ENCODE assay signal across 15 cellular contexts in the genomic region with DNA sequence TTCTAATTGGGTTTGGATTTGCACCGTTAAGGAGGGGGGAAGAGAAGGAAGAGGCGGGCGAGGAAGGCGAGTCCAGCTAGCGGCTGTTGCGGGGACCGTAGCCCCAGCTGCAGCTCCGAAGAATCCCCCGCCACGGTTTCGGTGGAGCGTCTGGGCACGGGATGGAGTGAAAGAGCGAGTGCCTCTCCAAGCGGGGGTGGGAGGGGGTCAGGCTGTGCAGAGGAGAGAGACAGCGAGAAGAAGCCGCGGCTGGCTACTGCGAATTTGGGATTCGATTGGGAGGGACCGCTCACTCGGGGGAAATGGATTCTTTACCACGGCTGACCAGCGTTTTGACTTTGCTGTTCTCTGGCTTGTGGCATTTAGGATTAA. TPM values are rescaled to one million over a fixed set of nuclear protein-coding genes. Genes with fewer than 3 reads are reported as not detected.
DNase-seq lines count a peak whose midpoint lies in the region; ATAC-seq and TF ChIP-seq lines count a peak whose summit lies in the region.
"Had no signal": no experiment of that assay in that cellular context is flagged by ENCODE, and none has a peak within 500 bp of the region (broad histone marks: within the 10 kb centered on the region; RNA-seq: fewer than 3 reads in every experiment).

No MANE protein-coding gene starts in this region.

- no peak for TF ChIP-seq CTCF in WERI-Rb-1 (IDR thresholded peaks at IDR 0.05; ENCODE audit: low read depth, low read length)
- no peak for TF ChIP-seq CTCF in parathyroid adenoma (IDR thresholded peaks at IDR 0.05)
- TF ChIP-seq CTCF in HFFc6 (IDR thresholded peaks at IDR 0.05): no peak

- H3K9me3 Mint-ChIP-seq in activated CD8-positive, alpha-beta memory T cell treated with anti-CD3 and anti-CD28 coated beads, Interleukin-2, amount 10 ng/mL, durations not matched to agents 7 days and 5 days (ENCODE audit: low read depth): no peaks in the 10 kb centered on the region
- no peaks in the 10 kb centered on the region; the same call in 1 of the 2 replicates for H3K9me3 Mint-ChIP-seq in HFFc6
- H3K9me3 Mint-ChIP-seq: activated B cell treated with CpG ODN at 0.5 μM for 24 hours had no signal

- no CpG with 5 or more reads among the region's 24 CpGs for WGBS in iPS DF 6.9 (ENCODE audit: insufficient coverage, insufficient read length)
- whole genome bisulfite sequencing in GM23248 (ENCODE audit: low coverage in 1 of 2, low lambda C conversion rate in 2 of 2, missing lambda C conversion rate in 2 of 2), 2 experiments: 6 to 7% methylated on average over 21 to 24 of the region's 24 CpGs

- H3K36me3 ChIP-seq in H7 (replicated peaks; ENCODE audit: control insufficient read depth, insufficient read depth, low read length) (no peaks in the 10 kb centered on the region), WERI-Rb-1 (no peaks in the 10 kb centered on the region), iPS DF 6.9 (ENCODE audit: control insufficient read depth, insufficient read depth, low read length) (no peaks in the 10 kb centered on the region), parathyroid adenoma (ENCODE audit: control insufficient read depth, insufficient read depth, low read length) (no peaks in the 10 kb centered on the region), GM23248 (ENCODE audit: low read depth) (no peaks in the 10 kb centered on the region)

- H3K36me3 Mint-ChIP-seq in activated CD8-positive, alpha-beta memory T cell treated with anti-CD3 and anti-CD28 coated beads, Interleukin-2, amount 10 ng/mL, durations not matched to agents 7 days and 5 days: no peaks in the 10 kb centered on the region
- no peaks in the 10 kb centered on the region for H3K36me3 Mint-ChIP-seq in HFFc6 (ENCODE audit: low read depth)

- no peak overlapping the region for H3K4me3 Mint-ChIP-seq in activated CD8-positive, alpha-beta memory T cell treated with anti-CD3 and anti-CD28 coated beads, Interleukin-2, amount 10 ng/mL, durations not matched to agents 7 days and 5 days
- H3K4me3 Mint-ChIP-seq in HFFc6: no peak overlapping the region
- H3K4me3 Mint-ChIP-seq: activated B cell treated with CpG ODN at 0.5 μM for 24 hours had no signal

- H2AFZ ChIP-seq in parathyroid adenoma (peak overlapping the region; percentile 62), GM23248 (no peak overlapping the region)

- DNase-seq in H7 (no peak), WERI-Rb-1 (no peak), iPS DF 6.9 (ENCODE audit: low read depth, low spot score) (no peak), HFFc6 (no peak), GM23248 (no peak)
- no peak for DNase-seq in activated CD8-positive, alpha-beta memory T cell treated with anti-CD3 and anti-CD28 coated beads, Interleukin-2, amount 10 ng/mL, durations not matched to agents 7 days and 5 days
- DNase-seq: activated B cell treated with CpG ODN at 0.5 μM for 24 hours, amniotic stem cell, Kasumi-1 had no signal

- in situ Hi-C loops in GM23248 (cut with MboI): no loop called here

- no peak overlapping the region for H3K9ac ChIP-seq in parathyroid adenoma
- H3K9ac ChIP-seq in GM23248: no peak overlapping the region

- H3K79me2 ChIP-seq in parathyroid adenoma: no peaks in the 10 kb centered on the region
- no peaks in the 10 kb centered on the region for H3K79me2 ChIP-seq in GM23248 (ENCODE audit: insufficient read depth)

- ATAC-seq in activated CD8-positive, alpha-beta memory T cell treated with anti-CD3 and anti-CD28 coated beads, Interleukin-2, amount 10 ng/mL, durations not matched to agents 7 days and 5 days: no peak

- no peaks in the 10 kb centered on the region for H4K20me1 ChIP-seq in GM23248 (ENCODE audit: insufficient read depth)

- H3K9me3 ChIP-seq in WERI-Rb-1 (ENCODE audit: severe bottlenecking) (no peaks in the 10 kb centered on the region), iPS DF 6.9 (ENCODE audit: control insufficient read depth, insufficient read depth, low read length) (no peaks in the 10 kb centered on the region), parathyroid adenoma (ENCODE audit: control insufficient read depth, low read length) (no peaks in the 10 kb centered on the region), GM23248 (ENCODE audit: low read depth) (no peaks in the 10 kb centered on the region)

- H3K27me3 Mint-ChIP-seq in activated CD8-positive, alpha-beta memory T cell treated with anti-CD3 and anti-CD28 coated beads, Interleukin-2, amount 10 ng/mL, durations not matched to agents 7 days and 5 days: peaks cover 17% of the 10 kb centered on the region
- peaks cover 4% of the 10 kb centered on the region; the same call in 1 of the 2 replicates for H3K27me3 Mint-ChIP-seq in HFFc6 (ENCODE audit: insufficient read depth)

- no peak overlapping the region for H3K27ac Mint-ChIP-seq in activated CD8-positive, alpha-beta memory T cell treated with anti-CD3 and anti-CD28 coated beads, Interleukin-2, amount 10 ng/mL, durations not matched to agents 7 days and 5 days
- H3K27ac Mint-ChIP-seq in HFFc6: no peak overlapping the region
- H3K27ac Mint-ChIP-seq: activated B cell treated with CpG ODN at 0.5 μM for 24 hours had no signal

- H3F3A ChIP-seq in GM23248 (ENCODE audit: insufficient read depth): no peaks in the 10 kb centered on the region

- peaks cover 36% of the 10 kb centered on the region for H3K27me3 ChIP-seq in H7 (ENCODE audit: control insufficient read depth, insufficient read depth, low read length)
- H3K27me3 ChIP-seq in WERI-Rb-1 (ENCODE audit: insufficient read depth, low read depth, severe bottlenecking): peaks cover 16% of the 10 kb centered on the region
- peaks cover 18% of the 10 kb centered on the region for H3K27me3 ChIP-seq in iPS DF 6.9 (ENCODE audit: control insufficient read depth, insufficient read depth, low read length)
- H3K27me3 ChIP-seq in parathyroid adenoma (ENCODE audit: control insufficient read depth, insufficient read depth, low read length): no peaks in the 10 kb centered on the region
- peaks cover 6% of the 10 kb centered on the region; the same call in 1 of the 2 replicates for H3K27me3 ChIP-seq in GM23248 (replicated peaks; ENCODE audit: insufficient read depth)

- H3K27ac ChIP-seq in WERI-Rb-1: no peak overlapping the region
- no peak overlapping the region for H3K27ac ChIP-seq in iPS DF 6.9 (ENCODE audit: low read length)
- H3K27ac ChIP-seq in parathyroid adenoma: no peak overlapping the region
- no peak overlapping the region for H3K27ac ChIP-seq in GM23248

- H3K4me1 ChIP-seq in iPS DF 6.9 (ENCODE audit: control insufficient read depth, insufficient read depth, low read length) (0 out of 2 replicates have a peak, but pooled peaks cover 1% of the 10 kb centered on the region), parathyroid adenoma (no peaks in the 10 kb centered on the region), GM23248 (ENCODE audit: insufficient read depth) (no peaks in the 10 kb centered on the region)

- H3K4me3 ChIP-seq in H7 (ENCODE audit: insufficient read depth, low read depth, low read length) (peak overlapping the region; percentile 35), WERI-Rb-1 (ENCODE audit: low read depth, low read length) (peak overlapping the region; percentile 56), iPS DF 6.9 (ENCODE audit: low read length) (peak overlapping the region; percentile 21; the same call in 1 of the 2 replicates), parathyroid adenoma (ENCODE audit: low read depth, low read length) (no peak overlapping the region), GM23248 (no peak overlapping the region)

- H3K9me2 ChIP-seq in GM23248 (ENCODE audit: insufficient read depth): no peaks in the 10 kb centered on the region

- H3K4me1 Mint-ChIP-seq in activated CD8-positive, alpha-beta memory T cell treated with anti-CD3 and anti-CD28 coated beads, Interleukin-2, amount 10 ng/mL, durations not matched to agents 7 days and 5 days: no peaks in the 10 kb centered on the region
- H3K4me1 Mint-ChIP-seq in HFFc6 (ENCODE audit: low read depth): no peaks in the 10 kb centered on the region
- H3K4me1 Mint-ChIP-seq: activated B cell treated with CpG ODN at 0.5 μM for 24 hours had no signal

- H3K4me2 ChIP-seq in parathyroid adenoma (ENCODE audit: low read length) (peak overlapping the region; percentile 39), GM23248 (ENCODE audit: unreplicated experiment) (no peak overlapping the region)

- CTCF ChIA-PET in activated CD8-positive, alpha-beta memory T cell treated with anti-CD3 and anti-CD28 coated beads, Interleukin-2, amount 10 ng/mL, durations not matched to agents 7 days and 5 days (lab: Charles Lee): interaction anchor here (1.0 kb wide), 1 partner anchor 1941 kb away, joined by 3 read pairs; no protein-coding TSS in a partner anchor

RNA-seq across cellular contexts. Expression of gene CNTNAP5, which starts 0.2 kb away (rescaled TPM):
- total RNA-seq in H7 (2014; rRNA removed; shearing (Covaris generic)): 0.04 and 0.28 TPM in 2 replicates
- not detected for total RNA-seq in activated CD8-positive, alpha-beta memory T cell treated with anti-CD3 and anti-CD28 coated beads, Interleukin-2, amount 10 ng/mL, durations not matched to agents 7 days and 5 days
- total RNA-seq in HFFc6 (2021; fragmentation: NEBNext Ultra II Directional; extraction: Animal tissue kit (Norgen Biotek cat#: 25700)): not detected
- total RNA-seq in GM23248 (2014; rRNA removed; shearing (Covaris generic)): not detected in 2 replicates
- polyA plus RNA-seq in GM23248 (2016; fragmentation: Nextera tagmentation; extraction: Ambion mirVana): not detected in 2 replicates
- total RNA-seq: activated B cell treated with CpG ODN at 0.5 μM for 24 hours; glomerular endothelial cell; omental fat pad; skeletal muscle tissue; T-helper 1 cell treated with Interleukin-12 subunit alpha and Interleukin-12 subunit beta and Interleukin-4 antibody, amounts not matched to agents 30 ng/mL and 1 ng/mL, for 36 hours had no signal
- polyA plus RNA-seq: keratinocyte had no signal

Comparison
In these comparisons a context has a peak if more than half of its experiments do, and no peak if none do; other contexts are left out.
1. H3K4me3 ChIP-seq: peak in H7 (single experiment), WERI-Rb-1 (single experiment) and iPS DF 6.9 (single experiment); none in parathyroid adenoma (single experiment) and GM23248 (single experiment).